In the genomic region with DNA sequence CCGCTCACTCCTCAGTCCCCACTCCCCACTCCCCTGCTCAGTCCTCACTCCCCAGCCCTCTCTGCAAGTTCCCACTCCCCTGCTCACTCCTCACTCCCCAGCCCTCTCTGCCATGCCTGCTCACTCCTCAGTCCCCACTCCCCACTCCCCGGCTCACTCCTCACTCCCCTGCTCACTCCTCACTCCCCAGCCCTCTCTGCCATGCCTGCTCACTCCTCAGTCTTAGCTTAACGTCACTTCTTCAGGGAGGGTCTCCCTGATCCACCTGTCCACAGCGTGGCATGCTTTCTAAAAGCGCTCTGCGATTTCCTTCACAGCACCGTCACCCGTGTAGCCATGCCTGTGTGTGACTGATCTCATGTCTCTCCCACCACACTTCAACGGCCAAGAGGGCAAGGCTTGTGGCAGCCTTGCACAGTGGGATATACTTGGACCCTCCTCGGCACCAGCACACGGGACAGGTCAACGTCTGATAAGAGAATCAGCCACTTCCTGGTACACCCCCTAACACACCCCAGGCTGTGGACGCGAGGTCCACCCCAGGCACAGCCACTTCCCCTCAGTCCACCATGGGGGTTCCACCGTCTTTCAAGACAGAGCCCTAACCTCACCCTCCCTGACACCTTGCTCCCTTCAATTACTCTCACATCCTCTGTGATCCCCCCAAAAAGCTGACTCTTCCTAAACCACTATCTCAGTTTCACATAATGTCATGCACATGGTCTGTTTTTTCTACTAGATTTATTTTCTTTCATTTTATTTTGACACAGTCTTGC, we compare ENCODE assay signal across 8 cellular contexts. TPM values are rescaled to one million over a fixed set of nuclear protein-coding genes. Genes with fewer than 3 reads are reported as not detected.
DNase-seq lines count a peak whose midpoint lies in the region; ATAC-seq and TF ChIP-seq lines count a peak whose summit lies in the region.

No MANE protein-coding gene starts in this region.

- no peak for TF ChIP-seq EP300 in transverse colon (IDR thresholded peaks at IDR 0.05; ENCODE audit: low read depth)

- WGBS in transverse colon (ENCODE audit: low coverage in 1 of 2), 2 donors: 73 to 77% methylated on average over 2 to 15 of the region's 15 CpGs

- in situ Hi-C loops in transverse colon (cut with MboI; ENCODE audit: low pct_ligation_motif_present in 1 of 4, low pct_unique_long_range_greater_than_20kb in 1 of 4, low sequenced_read_pairs in 3 of 4): loop anchor here in 1 of 4 donors (25.0 kb wide), 1 partner anchor 247 kb away; no protein-coding TSS in a partner anchor

- CTCF ChIA-PET in activated naive CD4-positive, alpha-beta T cell treated with anti-CD3 and anti-CD28 coated beads, Interleukin-2, amount 10 ng/mL, durations not matched to agents 7 days and 5 days (lab: Charles Lee): interaction anchor here (1.5 kb wide), 1 partner anchor 243 kb away, joined by 5 read pairs; no protein-coding TSS in a partner anchor

- H3K27me3 ChIP-seq in transverse colon: no peaks in the 10 kb centered on the region

- H3K36me3 Mint-ChIP-seq in activated naive CD4-positive, alpha-beta T cell treated with anti-CD3 and anti-CD28 coated beads, Interleukin-2, amount 10 ng/mL, durations not matched to agents 7 days and 5 days: no peaks in the 10 kb centered on the region
- peaks cover 2% of the 10 kb centered on the region for H3K36me3 Mint-ChIP-seq in T-helper 2 cell treated with Interferon-gamma antibody and Interleukin-4, amounts not matched to agents 5 μg/mL and 100 μg/mL, for 36 hours (ENCODE audit: low read depth)

- H3K27ac Mint-ChIP-seq in activated naive CD4-positive, alpha-beta T cell treated with anti-CD3 and anti-CD28 coated beads, Interleukin-2, amount 10 ng/mL, durations not matched to agents 7 days and 5 days: peak overlapping the region; percentile 11
- peak overlapping the region; percentile 49 for H3K27ac Mint-ChIP-seq in T-helper 2 cell treated with Interferon-gamma antibody and Interleukin-4, amounts not matched to agents 5 μg/mL and 100 μg/mL, for 36 hours

- H3K4me3 ChIP-seq in transverse colon: no peak overlapping the region

- TF ChIP-seq POLR2A in transverse colon (IDR thresholded peaks at IDR 0.05): no peak

- H3K36me3 ChIP-seq in transverse colon: no peaks in the 10 kb centered on the region

- no peaks in the 10 kb centered on the region for H3K9me3 Mint-ChIP-seq in activated naive CD4-positive, alpha-beta T cell treated with anti-CD3 and anti-CD28 coated beads, Interleukin-2, amount 10 ng/mL, durations not matched to agents 7 days and 5 days
- H3K9me3 Mint-ChIP-seq in T-helper 2 cell treated with Interferon-gamma antibody and Interleukin-4, amounts not matched to agents 5 μg/mL and 100 μg/mL, for 36 hours: no peaks in the 10 kb centered on the region

- H3K27ac ChIP-seq in transverse colon: peak overlapping the region in 2 of 4 donors; percentile 5 to 58

- peaks cover 0 to 6% (median 0%) of the 10 kb centered on the region in 4 donors for H3K4me1 ChIP-seq in transverse colon

- H3K4me3 Mint-ChIP-seq in activated naive CD4-positive, alpha-beta T cell treated with anti-CD3 and anti-CD28 coated beads, Interleukin-2, amount 10 ng/mL, durations not matched to agents 7 days and 5 days: no peak overlapping the region
- no peak overlapping the region for H3K4me3 Mint-ChIP-seq in T-helper 2 cell treated with Interferon-gamma antibody and Interleukin-4, amounts not matched to agents 5 μg/mL and 100 μg/mL, for 36 hours

- TF ChIP-seq CTCF in transverse colon (IDR thresholded peaks at IDR 0.05): no peak

- peaks cover 19% of the 10 kb centered on the region for H3K4me1 Mint-ChIP-seq in activated naive CD4-positive, alpha-beta T cell treated with anti-CD3 and anti-CD28 coated beads, Interleukin-2, amount 10 ng/mL, durations not matched to agents 7 days and 5 days
- peaks cover 18% of the 10 kb centered on the region for H3K4me1 Mint-ChIP-seq in T-helper 2 cell treated with Interferon-gamma antibody and Interleukin-4, amounts not matched to agents 5 μg/mL and 100 μg/mL, for 36 hours (ENCODE audit: low read depth)

- peak; percentile 65 for ATAC-seq in HG02759 (IDR thresholded peaks at IDR 0.05; ENCODE audit: unreplicated experiment)

- H3K27me3 Mint-ChIP-seq in activated naive CD4-positive, alpha-beta T cell treated with anti-CD3 and anti-CD28 coated beads, Interleukin-2, amount 10 ng/mL, durations not matched to agents 7 days and 5 days: no peaks in the 10 kb centered on the region
- H3K27me3 Mint-ChIP-seq in T-helper 2 cell treated with Interferon-gamma antibody and Interleukin-4, amounts not matched to agents 5 μg/mL and 100 μg/mL, for 36 hours (ENCODE audit: low read depth): no peaks in the 10 kb centered on the region

- no peaks in the 10 kb centered on the region for H3K9me3 ChIP-seq in transverse colon

- DNase-seq in activated naive CD4-positive, alpha-beta T cell treated with anti-CD3 and anti-CD28 coated beads, Interleukin-2, amount 10 ng/mL, durations not matched to agents 7 days and 5 days: no peak
- no peak for DNase-seq in activated naive CD4-positive, alpha-beta T cell treated with Interleukin-2 at 50 U/mL for 16 hours
- no peak for DNase-seq in T-helper 2 cell treated with Interferon-gamma antibody and Interleukin-4, amounts not matched to agents 5 μg/mL and 100 μg/mL, for 36 hours (ENCODE audit: low spot score)
- DNase-seq in transverse colon (peak; percentile 21), AG08395 (ENCODE audit: low spot score) (no peak), NCI-H524 (lab: John Stamatoyannopoulos, UW) (no peak), GF-D8 (lab: John Stamatoyannopoulos, UW) (no peak)

- intact Hi-C loops in transverse colon (cut with DNase I; ENCODE audit: low total_unique reads): no loop called here

RNA-seq across cellular contexts. Expression of a gene that starts 14.0 kb away (rescaled TPM):
- 10 to 100 TPM in 2 of 4 donors, 1 to 10 TPM in 2; 6.4 to 88.4 (median 21.1) TPM for total RNA-seq in transverse colon
